Comparison of ENCODE assay signal across 15 cellular contexts in the genomic region with DNA sequence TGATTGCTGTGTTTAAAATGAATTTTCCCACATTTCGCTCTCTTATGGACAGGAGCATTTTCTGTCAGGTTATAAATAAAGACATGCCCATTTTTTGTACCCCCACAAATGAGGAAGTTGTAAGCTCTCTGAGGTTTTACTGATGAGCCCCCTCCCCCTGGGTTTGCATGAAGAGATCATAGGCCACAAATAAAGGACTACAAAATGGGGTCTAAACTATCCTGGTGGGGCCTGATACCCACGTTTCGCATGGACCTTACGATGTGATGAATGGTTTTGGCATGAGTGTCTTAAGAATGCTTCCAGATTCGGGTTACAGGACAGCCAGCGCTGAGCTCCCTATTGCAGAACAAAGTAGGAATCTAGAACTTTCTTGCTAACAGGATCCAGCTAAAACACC. TPM values are rescaled to one million over a fixed set of nuclear protein-coding genes. Genes with fewer than 3 reads are reported as not detected.
A peak's percentile ranks its signal among the peaks of the same experiment; 100 is the strongest.
DNase-seq lines count a peak whose midpoint lies in the region; ATAC-seq and TF ChIP-seq lines count a peak whose summit lies in the region.
"Had no signal": no experiment of that assay in that cellular context is flagged by ENCODE, and none has a peak within 500 bp of the region (broad histone marks: within the 10 kb centered on the region; RNA-seq: fewer than 3 reads in every experiment).

No MANE protein-coding gene starts in this region.

- H3K4me3 Mint-ChIP-seq in activated CD4-positive, alpha-beta T cell treated with anti-CD3 and anti-CD28 coated beads, Interleukin-2, amount 10 ng/mL, durations not matched to agents 7 days and 5 days = peak overlapping the region; percentile 97
- H3K4me3 Mint-ChIP-seq in activated naive CD8-positive, alpha-beta T cell treated with anti-CD3 and anti-CD28 coated beads, Interleukin-2, amount 10 ng/mL, durations not matched to agents 7 days and 5 days = peak overlapping the region; percentile 97
- peak overlapping the region; percentile 95 for H3K4me3 Mint-ChIP-seq in stimulated activated naive B cell treated with anti-CD40 and anti-IgM and Interleukin-4, amounts not matched to agents 10 μg/mL and 1 μg/mL and 100 μg/mL, for 72 hours
- H3K4me3 Mint-ChIP-seq in H9 = no peak overlapping the region

- no peak overlapping the region for H2BK120ac ChIP-seq in H9 (ENCODE audit: low read depth, low read length, poor library complexity, severe bottlenecking)

- no peak for DNase-seq in activated CD4-positive, alpha-beta T cell treated with anti-CD3 and anti-CD28 coated beads, Interleukin-2, amount 10 ng/mL, durations not matched to agents 7 days and 5 days
- no peak for DNase-seq in activated CD4-positive, alpha-beta T cell treated with anti-CD3 and anti-CD28 coated beads for 1 hour
- DNase-seq in NOMO-1 treated with dmso at 0.1 percent for 144 hours (lab: John Stamatoyannopoulos, UW; ENCODE audit: unreplicated experiment) (peak; percentile 41), H9 (no peak), GM20000 (ENCODE audit: low spot score) (no peak)
- DNase-seq in activated naive CD8-positive, alpha-beta T cell treated with anti-CD3 and anti-CD28 coated beads, Interleukin-2, amount 10 ng/mL, durations not matched to agents 7 days and 5 days = no peak
- no peak for DNase-seq in stimulated activated naive B cell treated with anti-CD40 and anti-IgM and Interleukin-4, amounts not matched to agents 10 μg/mL and 1 μg/mL and 100 μg/mL, for 72 hours
- DNase-seq: EL; gastrocnemius medialis; NCI-H2171 treated with DMSO at 0.1 percent for 48 hours; stimulated activated CD4-positive, alpha-beta T cell treated with anti-CD3 and anti-CD28 coated beads, Interleukin-2, amount 100 ng/mL, for 24 hours had no signal

- H3K36me3 Mint-ChIP-seq in activated CD4-positive, alpha-beta T cell treated with anti-CD3 and anti-CD28 coated beads, Interleukin-2, amount 10 ng/mL, durations not matched to agents 7 days and 5 days (ENCODE audit: low read depth) = peaks cover 98% of the 10 kb centered on the region
- H3K36me3 Mint-ChIP-seq in activated naive CD8-positive, alpha-beta T cell treated with anti-CD3 and anti-CD28 coated beads, Interleukin-2, amount 10 ng/mL, durations not matched to agents 7 days and 5 days = peaks cover 86% of the 10 kb centered on the region
- peaks cover 55 to 65% of the 10 kb centered on the region in 2 donors for H3K36me3 Mint-ChIP-seq in stimulated activated naive B cell treated with anti-CD40 and anti-IgM and Interleukin-4, amounts not matched to agents 10 μg/mL and 1 μg/mL and 100 μg/mL, for 72 hours
- no peaks in the 10 kb centered on the region for H3K36me3 Mint-ChIP-seq in H9 (ENCODE audit: insufficient read depth in 1 of 3, low read depth in 3 of 3)

- no peak overlapping the region for H2BK5ac ChIP-seq in H9 (ENCODE audit: insufficient read length, low read length)

- H3K9ac ChIP-seq in H9 (ENCODE audit: extremely low read depth, insufficient read length, low read length) = no peak overlapping the region
- H3K9ac ChIP-seq: parathyroid adenoma had no signal

- H3K9me3 Mint-ChIP-seq in activated CD4-positive, alpha-beta T cell treated with anti-CD3 and anti-CD28 coated beads, Interleukin-2, amount 10 ng/mL, durations not matched to agents 7 days and 5 days = no peaks in the 10 kb centered on the region
- no peaks in the 10 kb centered on the region for H3K9me3 Mint-ChIP-seq in activated naive CD8-positive, alpha-beta T cell treated with anti-CD3 and anti-CD28 coated beads, Interleukin-2, amount 10 ng/mL, durations not matched to agents 7 days and 5 days
- no peaks in the 10 kb centered on the region for H3K9me3 Mint-ChIP-seq in stimulated activated naive B cell treated with anti-CD40 and anti-IgM and Interleukin-4, amounts not matched to agents 10 μg/mL and 1 μg/mL and 100 μg/mL, for 72 hours
- no peaks in the 10 kb centered on the region; a peak in 2 of 5 replicates for H3K9me3 Mint-ChIP-seq in H9

- no peak for TF ChIP-seq CTCF in H9 (conservative IDR thresholded peaks at IDR 0.05)
- no peak for TF ChIP-seq CTCF in GM20000 (IDR thresholded peaks at IDR 0.05; ENCODE audit: extremely low read depth, missing control alignments)

- no peaks in the 10 kb centered on the region for H3K79me1 ChIP-seq in H9 (ENCODE audit: insufficient read depth, low read depth, low read length, poor library complexity, severe bottlenecking)

- no CpG with 5 or more reads among the region's 6 CpGs for WGBS in H9 (ENCODE audit: extremely low coverage, insufficient read length, low lambda C conversion rate)

- H4K91ac ChIP-seq in H9 (ENCODE audit: insufficient read length, low read depth, low read length) = no peak overlapping the region

- no peaks in the 10 kb centered on the region for H3K9me3 ChIP-seq in H9 (ENCODE audit: control insufficient read depth, low read depth, low read length)
- H3K9me3 ChIP-seq: gastrocnemius medialis had no signal

- H3K4ac ChIP-seq in H9 (ENCODE audit: low read depth, low read length) = no peak overlapping the region

- H3T11ph ChIP-seq in H9 (ENCODE audit: low read length) = no peak overlapping the region

- H4K5ac ChIP-seq in H9 (ENCODE audit: insufficient read length, low read depth, low read length) = no peak overlapping the region

- H2AFZ ChIP-seq in H9 (ENCODE audit: low read length) = no peak overlapping the region
- H2AFZ ChIP-seq: parathyroid adenoma had no signal

- H3K56ac ChIP-seq in H9 (ENCODE audit: insufficient read length, low read depth, low read length) = no peak overlapping the region

- no peaks in the 10 kb centered on the region for H3K79me2 ChIP-seq in H9 (ENCODE audit: insufficient read depth, low read length)
- H3K79me2 ChIP-seq: parathyroid adenoma had no signal

- H3K27ac ChIP-seq in H9 (ENCODE audit: insufficient read length, low read depth, low read length) = no peak overlapping the region
- H3K27ac ChIP-seq: gastrocnemius medialis, parathyroid adenoma had no signal

- peaks cover 40% of the 10 kb centered on the region for H3K4me1 Mint-ChIP-seq in activated CD4-positive, alpha-beta T cell treated with anti-CD3 and anti-CD28 coated beads, Interleukin-2, amount 10 ng/mL, durations not matched to agents 7 days and 5 days
- H3K4me1 Mint-ChIP-seq in activated naive CD8-positive, alpha-beta T cell treated with anti-CD3 and anti-CD28 coated beads, Interleukin-2, amount 10 ng/mL, durations not matched to agents 7 days and 5 days = peaks cover 39% of the 10 kb centered on the region
- H3K4me1 Mint-ChIP-seq in stimulated activated naive B cell treated with anti-CD40 and anti-IgM and Interleukin-4, amounts not matched to agents 10 μg/mL and 1 μg/mL and 100 μg/mL, for 72 hours = peaks cover 46 to 71% of the 10 kb centered on the region in 2 donors
- peaks cover 35 to 46% of the 10 kb centered on the region in 2 experiments for H3K4me1 Mint-ChIP-seq in H9

- CTCF ChIA-PET in activated CD4-positive, alpha-beta T cell treated with anti-CD3 and anti-CD28 coated beads, Interleukin-2, amount 10 ng/mL, durations not matched to agents 7 days and 5 days (lab: Charles Lee) = interaction anchor here (0.6 to 19.7 kb wide), 14 partner anchors 9 to 102 kb away, joined by 3 to 200 read pairs (median 4); no protein-coding TSS in a partner anchor

- POLR2A ChIA-PET in activated CD4-positive, alpha-beta T cell treated with anti-CD3 and anti-CD28 coated beads, Interleukin-2, amount 10 ng/mL, durations not matched to agents 7 days and 5 days (lab: Charles Lee) = interaction anchor here (0.7 to 2.0 kb wide), 6 partner anchors 11 to 104 kb away, joined by 3 to 10 read pairs (median 3); no protein-coding TSS in a partner anchor
- POLR2A ChIA-PET in activated naive CD8-positive, alpha-beta T cell treated with anti-CD3 and anti-CD28 coated beads, Interleukin-2, amount 10 ng/mL, durations not matched to agents 7 days and 5 days (lab: Charles Lee) = interaction anchor here (1.0 to 21.3 kb wide), 12 partner anchors 7 to 104 kb away, joined by 3 to 489 read pairs (median 22); no protein-coding TSS in a partner anchor

- H2BK20ac ChIP-seq in H9 (ENCODE audit: low read depth, low read length, poor library complexity, severe bottlenecking) = no peak overlapping the region

- H3K23me2 ChIP-seq in H9 (ENCODE audit: insufficient read length, low read depth, low read length, poor library complexity, severe bottlenecking) = no peaks in the 10 kb centered on the region

- no peak overlapping the region for H3K14ac ChIP-seq in H9 (ENCODE audit: insufficient read depth, low read length)

- no peak overlapping the region for H2BK15ac ChIP-seq in H9 (ENCODE audit: low read depth, low read length)

- no peaks in the 10 kb centered on the region for H4K20me1 ChIP-seq in H9 (ENCODE audit: control insufficient read depth, insufficient read depth, insufficient read length)

- H3K27me3 ChIP-seq in H9 (ENCODE audit: insufficient read depth, low read length) = peaks cover 4% of the 10 kb centered on the region; the same call in 1 of the 2 replicates

- no peak overlapping the region for H3K23ac ChIP-seq in H9 (ENCODE audit: insufficient read length, low read depth, low read length)

- H2AK5ac ChIP-seq in H9 (ENCODE audit: insufficient read length, low read length) = no peak overlapping the region

- H4K8ac ChIP-seq in H9 (replicated peaks; ENCODE audit: insufficient read length, low read depth, low read length) = no peak overlapping the region

- no peaks in the 10 kb centered on the region; the same call in 1 of the 2 replicates for H3K4me1 ChIP-seq in H9 (ENCODE audit: insufficient read depth, low read length)
- H3K4me1 ChIP-seq: gastrocnemius medialis, parathyroid adenoma had no signal

- no peak overlapping the region for H3K4me2 ChIP-seq in H9 (ENCODE audit: insufficient read depth, insufficient read length, low read length)

- no peak overlapping the region for H3K18ac ChIP-seq in H9 (ENCODE audit: insufficient read length, low read depth, low read length)

- no peaks in the 10 kb centered on the region for H3K27me3 Mint-ChIP-seq in activated CD4-positive, alpha-beta T cell treated with anti-CD3 and anti-CD28 coated beads, Interleukin-2, amount 10 ng/mL, durations not matched to agents 7 days and 5 days
- H3K27me3 Mint-ChIP-seq in activated naive CD8-positive, alpha-beta T cell treated with anti-CD3 and anti-CD28 coated beads, Interleukin-2, amount 10 ng/mL, durations not matched to agents 7 days and 5 days = no peaks in the 10 kb centered on the region
- H3K27me3 Mint-ChIP-seq in stimulated activated naive B cell treated with anti-CD40 and anti-IgM and Interleukin-4, amounts not matched to agents 10 μg/mL and 1 μg/mL and 100 μg/mL, for 72 hours = no peaks in the 10 kb centered on the region
- H3K27me3 Mint-ChIP-seq in H9 (ENCODE audit: low read depth) = peaks cover 38% of the 10 kb centered on the region

- H2BK12ac ChIP-seq in H9 (ENCODE audit: insufficient read length, low read depth, low read length) = no peak overlapping the region

- ATAC-seq in activated naive CD8-positive, alpha-beta T cell treated with anti-CD3 and anti-CD28 coated beads, Interleukin-2, amount 10 ng/mL, durations not matched to agents 7 days and 5 days (ENCODE audit: low read depth) = peak; percentile 3
- ATAC-seq in stimulated activated naive B cell treated with anti-CD40 and anti-IgM and Interleukin-4, amounts not matched to agents 10 μg/mL and 1 μg/mL and 100 μg/mL, for 72 hours (replicated peaks) = no peak
- ATAC-seq in GM19455 (IDR thresholded peaks at IDR 0.05; ENCODE audit: unreplicated experiment) = no peak
- ATAC-seq: activated CD4-positive, CD25-positive, alpha-beta regulatory T cell treated with anti-CD3 and anti-CD28 coated beads, Interleukin-2, amount 50 U/mL, for 24 hours; gastrocnemius medialis had no signal

- peak overlapping the region; percentile 100 for H3K27ac Mint-ChIP-seq in activated CD4-positive, alpha-beta T cell treated with anti-CD3 and anti-CD28 coated beads, Interleukin-2, amount 10 ng/mL, durations not matched to agents 7 days and 5 days
- H3K27ac Mint-ChIP-seq in activated naive CD8-positive, alpha-beta T cell treated with anti-CD3 and anti-CD28 coated beads, Interleukin-2, amount 10 ng/mL, durations not matched to agents 7 days and 5 days = peak overlapping the region; percentile 97
- peak overlapping the region; percentile 93 for H3K27ac Mint-ChIP-seq in stimulated activated naive B cell treated with anti-CD40 and anti-IgM and Interleukin-4, amounts not matched to agents 10 μg/mL and 1 μg/mL and 100 μg/mL, for 72 hours
- H3K27ac Mint-ChIP-seq in H9 = no peak overlapping the region

RNA-seq across cellular contexts. Expression of a gene that starts 5.8 kb away (rescaled TPM):
- total RNA-seq in activated CD4-positive, alpha-beta T cell treated with anti-CD3 and anti-CD28 coated beads, Interleukin-2, amount 10 ng/mL, durations not matched to agents 7 days and 5 days = 100 to 1,000 TPM; 379 to 406 TPM
- total RNA-seq in activated naive CD8-positive, alpha-beta T cell treated with anti-CD3 and anti-CD28 coated beads, Interleukin-2, amount 10 ng/mL, durations not matched to agents 7 days and 5 days = 100 to 1,000 TPM; 383 to 410 TPM
- total RNA-seq in H9 (2021) = 0.48 and 0.98 TPM in 2 replicates
- total RNA-seq: RPMI7951 had no signal

Comparison
In these comparisons a context has a peak if more than half of its experiments do, and no peak if none do; other contexts are left out.
1. H3K27ac Mint-ChIP-seq: peak in activated CD4-positive, alpha-beta T cell treated with anti-CD3 and anti-CD28 coated beads, Interleukin-2, amount 10 ng/mL, durations not matched to agents 7 days and 5 days (single experiment), activated naive CD8-positive, alpha-beta T cell treated with anti-CD3 and anti-CD28 coated beads, Interleukin-2, amount 10 ng/mL, durations not matched to agents 7 days and 5 days (single experiment) and stimulated activated naive B cell treated with anti-CD40 and anti-IgM and Interleukin-4, amounts not matched to agents 10 μg/mL and 1 μg/mL and 100 μg/mL, for 72 hours (single experiment); none in H9 (0 of 3).
2. H3K4me3 Mint-ChIP-seq: peak in activated CD4-positive, alpha-beta T cell treated with anti-CD3 and anti-CD28 coated beads, Interleukin-2, amount 10 ng/mL, durations not matched to agents 7 days and 5 days (single experiment), activated naive CD8-positive, alpha-beta T cell treated with anti-CD3 and anti-CD28 coated beads, Interleukin-2, amount 10 ng/mL, durations not matched to agents 7 days and 5 days (single experiment) and stimulated activated naive B cell treated with anti-CD40 and anti-IgM and Interleukin-4, amounts not matched to agents 10 μg/mL and 1 μg/mL and 100 μg/mL, for 72 hours (2 of 2); none in H9 (0 of 2).
3. RNA of a gene that starts 5.8 kb away (total RNA-seq): 383 to 410 TPM in activated naive CD8-positive, alpha-beta T cell treated with anti-CD3 and anti-CD28 coated beads, Interleukin-2, amount 10 ng/mL, durations not matched to agents 7 days and 5 days and 379 to 406 TPM in activated CD4-positive, alpha-beta T cell treated with anti-CD3 and anti-CD28 coated beads, Interleukin-2, amount 10 ng/mL, durations not matched to agents 7 days and 5 days; 0.48 to 0.98 TPM in H9; every median in the first group is over 100 times any median in the second.